ENCODE assay signal across 21 cellular contexts in genomic region chr1:101005191-101005590, GRCh38. TPM values are rescaled to one million over a fixed set of nuclear protein-coding genes. Genes with fewer than 3 reads are reported as not detected.
A peak's percentile ranks its signal among the peaks of the same experiment; 100 is the strongest.
DNase-seq lines count a peak whose midpoint lies in the region; ATAC-seq and TF ChIP-seq lines count a peak whose summit lies in the region.
"Had no signal": no experiment of that assay in that cellular context is flagged by ENCODE, and none has a peak within 500 bp of the region (broad histone marks: within the 10 kb centered on the region; RNA-seq: fewer than 3 reads in every experiment).

No MANE protein-coding gene starts in this region.

- H3K9me3 ChIP-seq in DND-41 (ENCODE audit: insufficient read depth, low read length, severe bottlenecking) (no peaks in the 10 kb centered on the region), osteoblast (ENCODE audit: low read depth, low read length) (no peaks in the 10 kb centered on the region)
- H3K9me3 ChIP-seq: BE2C, ovary, right atrium auricular region, SJSA1, tibial artery had no signal

- H3K27me3 ChIP-seq in DND-41 (ENCODE audit: insufficient read depth, low read length, poor library complexity) (no peaks in the 10 kb centered on the region), osteoblast (ENCODE audit: insufficient read depth, low read length) (no peaks in the 10 kb centered on the region)
- H3K27me3 ChIP-seq: BE2C, ovary, right atrium auricular region, SJSA1, tibial artery had no signal

- H3K79me2 ChIP-seq in DND-41 (ENCODE audit: insufficient read depth, low read length) (no peaks in the 10 kb centered on the region), osteoblast (ENCODE audit: insufficient read depth, low read length) (no peaks in the 10 kb centered on the region)

- H3K4me2 ChIP-seq in DND-41 (ENCODE audit: insufficient read depth, low read length) (no peak overlapping the region), osteoblast (ENCODE audit: insufficient read depth, low read length) (peak overlapping the region; percentile 66)

- H3K4me1 ChIP-seq in DND-41 (ENCODE audit: insufficient read depth, low read length): peaks cover 4% of the 10 kb centered on the region; the same call in 1 of the 2 replicates
- H3K4me1 ChIP-seq in osteoblast (ENCODE audit: insufficient read depth, low read length): peaks cover 33% of the 10 kb centered on the region

- H3K4me3 ChIP-seq in DND-41 (ENCODE audit: low read depth in 1 of 2, low read length in 2 of 2): no peak overlapping the region
- H3K4me3 ChIP-seq in osteoblast (ENCODE audit: insufficient read depth, low read length): no peak overlapping the region
- H3K4me3 ChIP-seq: ovary, right atrium auricular region, SJSA1, tibial artery had no signal

- H2AFZ ChIP-seq in DND-41 (ENCODE audit: low read depth, low read length) (no peak overlapping the region), osteoblast (ENCODE audit: low read length) (no peak overlapping the region)

- H3K36me3 ChIP-seq in DND-41 (ENCODE audit: insufficient read depth, low read length) (peaks cover 26% of the 10 kb centered on the region), osteoblast (ENCODE audit: insufficient read depth, low read length) (peaks cover 4% of the 10 kb centered on the region)
- H3K36me3 ChIP-seq: ovary had no signal

- H3K27ac ChIP-seq in DND-41 (ENCODE audit: low read length) (no peak overlapping the region), osteoblast (ENCODE audit: low read depth, low read length) (peak overlapping the region; percentile 68)
- H3K27ac ChIP-seq: ovary, right atrium auricular region, SJSA1, VCaP had no signal

- no peak overlapping the region for H3K9ac ChIP-seq in DND-41 (ENCODE audit: low read depth, low read length)

- H3K36me3 Mint-ChIP-seq in activated CD4-positive, alpha-beta T cell treated with anti-CD3 and anti-CD28 coated beads, Interleukin-2, amount 10 ng/mL, durations not matched to agents 24 days and 14 days (ENCODE audit: low read depth): peaks cover 51% of the 10 kb centered on the region
- peaks cover 47% of the 10 kb centered on the region for H3K36me3 Mint-ChIP-seq in activated naive CD8-positive, alpha-beta T cell treated with anti-CD3 and anti-CD28 coated beads, Interleukin-2, amount 10 ng/mL, durations not matched to agents 7 days and 5 days

- ATAC-seq in DND-41 (ENCODE audit: insufficient read depth, low read depth) (peak; percentile 58; the same call in 2 of the 3 replicates), GM21529 (IDR thresholded peaks at IDR 0.05; ENCODE audit: unreplicated experiment) (no peak)
- ATAC-seq in activated naive CD8-positive, alpha-beta T cell treated with anti-CD3 and anti-CD28 coated beads, Interleukin-2, amount 10 ng/mL, durations not matched to agents 7 days and 5 days (ENCODE audit: low read depth): peak; percentile 34

- intact Hi-C loops in activated CD4-positive, alpha-beta T cell treated with anti-CD3 and anti-CD28 coated beads, Interleukin-2, amount 10 ng/mL, durations not matched to agents 24 days and 14 days (cut with micrococcal nuclease): loop anchor here (5.0 kb wide), 4 partner anchors 78 to 232 kb away; partner anchors contain the start of gene S1PR1

- peaks cover 10% of the 10 kb centered on the region for H3K9me3 Mint-ChIP-seq in activated CD4-positive, alpha-beta T cell treated with anti-CD3 and anti-CD28 coated beads, Interleukin-2, amount 10 ng/mL, durations not matched to agents 24 days and 14 days
- H3K9me3 Mint-ChIP-seq in activated naive CD8-positive, alpha-beta T cell treated with anti-CD3 and anti-CD28 coated beads, Interleukin-2, amount 10 ng/mL, durations not matched to agents 7 days and 5 days: no peaks in the 10 kb centered on the region

- no peak overlapping the region for H3K27ac Mint-ChIP-seq in activated CD4-positive, alpha-beta T cell treated with anti-CD3 and anti-CD28 coated beads, Interleukin-2, amount 10 ng/mL, durations not matched to agents 24 days and 14 days
- no peak overlapping the region for H3K27ac Mint-ChIP-seq in activated naive CD8-positive, alpha-beta T cell treated with anti-CD3 and anti-CD28 coated beads, Interleukin-2, amount 10 ng/mL, durations not matched to agents 7 days and 5 days
- H3K27ac Mint-ChIP-seq: activated T-helper 1 cell treated with anti-CD3 and anti-CD28 coated beads, Interleukin-12 subunit alpha, Interleukin-12 subunit beta, Interleukin-2, Interleukin-4 antibody, amounts not matched to agents 30 ng/mL and 10 ng/mL and 1 ng/mL, durations not matched to agents 14 hours and 24 hours and 36 hours had no signal

- TF ChIP-seq CTCF in DND-41 (IDR thresholded peaks at IDR 0.05; ENCODE audit: borderline replicate concordance, extremely low read depth, low read length, poor library complexity, severe bottlenecking): no peak
- TF ChIP-seq CTCF in osteoblast (IDR thresholded peaks at IDR 0.05; ENCODE audit: extremely low read depth, low read depth, low read length): no peak

- peaks cover 33% of the 10 kb centered on the region for H3K4me1 Mint-ChIP-seq in activated CD4-positive, alpha-beta T cell treated with anti-CD3 and anti-CD28 coated beads, Interleukin-2, amount 10 ng/mL, durations not matched to agents 24 days and 14 days
- H3K4me1 Mint-ChIP-seq in activated naive CD8-positive, alpha-beta T cell treated with anti-CD3 and anti-CD28 coated beads, Interleukin-2, amount 10 ng/mL, durations not matched to agents 7 days and 5 days: peaks cover 38% of the 10 kb centered on the region

- H3K4me3 Mint-ChIP-seq in activated CD4-positive, alpha-beta T cell treated with anti-CD3 and anti-CD28 coated beads, Interleukin-2, amount 10 ng/mL, durations not matched to agents 24 days and 14 days: peak overlapping the region; percentile 4
- peak overlapping the region; percentile 53 for H3K4me3 Mint-ChIP-seq in activated naive CD8-positive, alpha-beta T cell treated with anti-CD3 and anti-CD28 coated beads, Interleukin-2, amount 10 ng/mL, durations not matched to agents 7 days and 5 days
- H3K4me3 Mint-ChIP-seq: activated T-helper 1 cell treated with anti-CD3 and anti-CD28 coated beads, Interleukin-12 subunit alpha, Interleukin-12 subunit beta, Interleukin-2, Interleukin-4 antibody, amounts not matched to agents 30 ng/mL and 10 ng/mL and 1 ng/mL, durations not matched to agents 14 hours and 24 hours and 36 hours had no signal

- DNase-seq in activated CD4-positive, alpha-beta T cell treated with anti-CD3 and anti-CD28 coated beads, Interleukin-2, amount 10 ng/mL, durations not matched to agents 24 days and 14 days: no peak
- no peak for DNase-seq in activated CD4-positive, alpha-beta T cell treated with anti-CD3 and anti-CD28 coated beads for 4 hours
- DNase-seq in DND-41: no peak
- DNase-seq in activated naive CD8-positive, alpha-beta T cell treated with anti-CD3 and anti-CD28 coated beads, Interleukin-2, amount 10 ng/mL, durations not matched to agents 7 days and 5 days: no peak
- no peak for DNase-seq in osteoblast (ENCODE audit: insufficient read length, low spot score, missing footprints)
- no peak for DNase-seq in activated CD4-positive, CD25-positive, alpha-beta regulatory T cell (lab: John Stamatoyannopoulos, UW)
- no peak for DNase-seq in stimulated activated CD4-positive, alpha-beta T cell treated with anti-CD3 and anti-CD28 coated beads, Interleukin-2, amount 100 ng/mL, for 24 hours
- DNase-seq: amniotic stem cell, BE2C, head of caudate nucleus, mesendoderm, NCI-H1436 treated with DMSO at 0.1 percent for 48 hours, NCI-H524, ovary, tibial artery had no signal

- H4K20me1 ChIP-seq in DND-41 (ENCODE audit: insufficient read depth, low read length) (no peaks in the 10 kb centered on the region), osteoblast (ENCODE audit: insufficient read depth, low read length) (no peaks in the 10 kb centered on the region)

- POLR2A ChIA-PET in activated naive CD8-positive, alpha-beta T cell treated with anti-CD3 and anti-CD28 coated beads, Interleukin-2, amount 10 ng/mL, durations not matched to agents 7 days and 5 days (lab: Charles Lee): interaction anchor here (0.9 kb wide), 1 partner anchor 21 kb away, joined by 3 read pairs; no protein-coding TSS in a partner anchor

- no peaks in the 10 kb centered on the region for H3K27me3 Mint-ChIP-seq in activated CD4-positive, alpha-beta T cell treated with anti-CD3 and anti-CD28 coated beads, Interleukin-2, amount 10 ng/mL, durations not matched to agents 24 days and 14 days
- no peaks in the 10 kb centered on the region for H3K27me3 Mint-ChIP-seq in activated naive CD8-positive, alpha-beta T cell treated with anti-CD3 and anti-CD28 coated beads, Interleukin-2, amount 10 ng/mL, durations not matched to agents 7 days and 5 days
- H3K27me3 Mint-ChIP-seq: stimulated activated naive CD8-positive, alpha-beta T cell treated with anti-CD3 and anti-CD28 coated beads, Interleukin-15, amount 100 ng/mL, for 72 hours had no signal

RNA-seq across cellular contexts. Expression of gene DPH5, which starts 20.4 kb away (rescaled TPM):
- total RNA-seq in activated CD4-positive, alpha-beta T cell treated with anti-CD3 and anti-CD28 coated beads, Interleukin-2, amount 10 ng/mL, durations not matched to agents 24 days and 14 days: 37.5 and 41.0 TPM in 2 replicates
- 10 to 100 TPM; 32.4 to 37.1 TPM for total RNA-seq in activated naive CD8-positive, alpha-beta T cell treated with anti-CD3 and anti-CD28 coated beads, Interleukin-2, amount 10 ng/mL, durations not matched to agents 7 days and 5 days
- total RNA-seq in osteoblast: 32.1 and 33.3 TPM in 2 replicates
